19 cellular contexts compared by ENCODE assay signal in genomic region chr18:34031810-34032209, GRCh38.
A peak's percentile ranks its signal among the peaks of the same experiment; 100 is the strongest.
DNase-seq lines count a peak whose midpoint lies in the region; ATAC-seq and TF ChIP-seq lines count a peak whose summit lies in the region.
"Had no signal": no experiment of that assay in that cellular context is flagged by ENCODE, and none has a peak within 500 bp of the region (broad histone marks: within the 10 kb centered on the region; RNA-seq: fewer than 3 reads in every experiment).

No MANE protein-coding gene starts in this region.

- no peaks in the 10 kb centered on the region for H3K9me3 Mint-ChIP-seq in GM23338
- peaks cover 2 to 16% of the 10 kb centered on the region in 2 donors for H3K9me3 Mint-ChIP-seq in effector memory CD8-positive, alpha-beta T cell
- H3K9me3 Mint-ChIP-seq in activated T-helper 2 cell treated with anti-CD3 and anti-CD28 coated beads, Interferon-gamma antibody, Interleukin-2, Interleukin-4, amounts not matched to agents 10 μg/mL and 5 μg/mL and 100 μg/mL, durations not matched to agents 14 hours and 24 hours and 36 hours: peaks cover 18% of the 10 kb centered on the region

- no peak overlapping the region for H3K27ac Mint-ChIP-seq in GM23338
- no peak overlapping the region for H3K27ac Mint-ChIP-seq in effector memory CD8-positive, alpha-beta T cell
- no peak overlapping the region for H3K27ac Mint-ChIP-seq in activated T-helper 2 cell treated with anti-CD3 and anti-CD28 coated beads, Interferon-gamma antibody, Interleukin-2, Interleukin-4, amounts not matched to agents 10 μg/mL and 5 μg/mL and 100 μg/mL, durations not matched to agents 14 hours and 24 hours and 36 hours
- H3K27ac Mint-ChIP-seq: activated T-helper 1 cell treated with anti-CD3 and anti-CD28 coated beads, Interleukin-12 subunit alpha, Interleukin-12 subunit beta, Interleukin-2, Interleukin-4 antibody, amounts not matched to agents 30 ng/mL and 10 ng/mL and 1 ng/mL, durations not matched to agents 14 hours and 24 hours and 36 hours; memory B cell; nephron had no signal

- 0 out of 2 replicates have a peak, but pooled peaks cover 6% of the 10 kb centered on the region for H3K9me3 ChIP-seq in OCI-LY3 (ENCODE audit: insufficient read depth, low read length)

- H4K20me1 ChIP-seq in GM23338 (replicated peaks; ENCODE audit: insufficient read depth) (no peaks in the 10 kb centered on the region), OCI-LY3 (ENCODE audit: insufficient read depth, low read length) (no peaks in the 10 kb centered on the region)

- TF ChIP-seq CTCF in GM12864 (IDR thresholded peaks at IDR 0.05; ENCODE audit: low read depth, low read length, missing control alignments): peak; percentile 37
- TF ChIP-seq CTCF in GM23338 (conservative IDR thresholded peaks at IDR 0.05; ENCODE audit: low read depth in 2 of 2): peak; percentile 27 to 57
- TF ChIP-seq CTCF in OCI-LY3 (IDR thresholded peaks at IDR 0.05; ENCODE audit: low read depth, low read length): peak; percentile 50
- TF ChIP-seq CTCF in fibroblast of mammary gland (conservative IDR thresholded peaks at IDR 0.05; ENCODE audit: control insufficient read depth, insufficient read depth, low read depth, low read length): peak; percentile 5

- no peaks in the 10 kb centered on the region for H3K9me2 ChIP-seq in GM23338 (ENCODE audit: insufficient read depth)

- H3K36me3 ChIP-seq in GM23338 (ENCODE audit: insufficient read depth) (no peaks in the 10 kb centered on the region), OCI-LY3 (replicated peaks; ENCODE audit: low read depth, low read length) (peaks cover 5% of the 10 kb centered on the region)
- H3K36me3 ChIP-seq: cardiac muscle cell, heart right ventricle, spleen had no signal

- H3K79me2 ChIP-seq in GM23338 (replicated peaks; ENCODE audit: insufficient read depth) (no peaks in the 10 kb centered on the region), OCI-LY3 (ENCODE audit: low read length) (no peaks in the 10 kb centered on the region)

- no peaks in the 10 kb centered on the region for H3K36me3 Mint-ChIP-seq in GM23338 (ENCODE audit: low read depth)
- H3K36me3 Mint-ChIP-seq in effector memory CD8-positive, alpha-beta T cell (ENCODE audit: insufficient read depth): no peaks in the 10 kb centered on the region
- no peaks in the 10 kb centered on the region for H3K36me3 Mint-ChIP-seq in activated T-helper 2 cell treated with anti-CD3 and anti-CD28 coated beads, Interferon-gamma antibody, Interleukin-2, Interleukin-4, amounts not matched to agents 10 μg/mL and 5 μg/mL and 100 μg/mL, durations not matched to agents 14 hours and 24 hours and 36 hours (ENCODE audit: low read depth)
- H3K36me3 Mint-ChIP-seq: memory B cell had no signal

- H3K27me3 Mint-ChIP-seq in GM23338 (ENCODE audit: insufficient read depth, low read depth, poor library complexity): no peaks in the 10 kb centered on the region
- H3K27me3 Mint-ChIP-seq in effector memory CD8-positive, alpha-beta T cell: no peaks in the 10 kb centered on the region
- H3K27me3 Mint-ChIP-seq in activated T-helper 2 cell treated with anti-CD3 and anti-CD28 coated beads, Interferon-gamma antibody, Interleukin-2, Interleukin-4, amounts not matched to agents 10 μg/mL and 5 μg/mL and 100 μg/mL, durations not matched to agents 14 hours and 24 hours and 36 hours (ENCODE audit: low read depth): no peaks in the 10 kb centered on the region
- H3K27me3 Mint-ChIP-seq: memory B cell had no signal

- H3K27me3 ChIP-seq in GM23338 (ENCODE audit: insufficient read depth) (no peaks in the 10 kb centered on the region), OCI-LY3 (ENCODE audit: low read depth, low read length) (no peaks in the 10 kb centered on the region)
- H3K27me3 ChIP-seq: cardiac muscle cell, heart right ventricle, spleen had no signal

- no peak overlapping the region for H3K4me3 Mint-ChIP-seq in GM23338
- H3K4me3 Mint-ChIP-seq in effector memory CD8-positive, alpha-beta T cell: no peak overlapping the region
- no peak overlapping the region for H3K4me3 Mint-ChIP-seq in activated T-helper 2 cell treated with anti-CD3 and anti-CD28 coated beads, Interferon-gamma antibody, Interleukin-2, Interleukin-4, amounts not matched to agents 10 μg/mL and 5 μg/mL and 100 μg/mL, durations not matched to agents 14 hours and 24 hours and 36 hours (ENCODE audit: low read depth)
- H3K4me3 Mint-ChIP-seq: activated T-helper 1 cell treated with anti-CD3 and anti-CD28 coated beads, Interleukin-12 subunit alpha, Interleukin-12 subunit beta, Interleukin-2, Interleukin-4 antibody, amounts not matched to agents 30 ng/mL and 10 ng/mL and 1 ng/mL, durations not matched to agents 14 hours and 24 hours and 36 hours; memory B cell; nephron had no signal

- no peak for DNase-seq in GM12864 (ENCODE audit: low read depth)
- DNase-seq in GM23338 (ENCODE audit: low spot score): peak; percentile 16
- peak; percentile 2 for DNase-seq in fibroblast of mammary gland (ENCODE audit: low read depth)
- DNase-seq in effector memory CD8-positive, alpha-beta T cell: no peak
- no peak for DNase-seq in activated T-helper 2 cell treated with anti-CD3 and anti-CD28 coated beads, Interferon-gamma antibody, Interleukin-2, Interleukin-4, amounts not matched to agents 10 μg/mL and 5 μg/mL and 100 μg/mL, durations not matched to agents 14 hours and 24 hours and 36 hours (ENCODE audit: low spot score)
- no peak for DNase-seq in NCI-H1092 treated with DMSO at 0.1 percent for 48 hours (lab: John Stamatoyannopoulos, UW)
- DNase-seq: activated CD8-positive, alpha-beta memory T cell treated with anti-CD3 and anti-CD28 coated beads for 24 hours; AML-193; effector CD4-positive, alpha-beta T cell; GF-D8; heart right ventricle; NCI-H1417 treated with DMSO at 0.1 percent for 48 hours; spleen; T-helper 1 cell had no signal

- H3K4me1 ChIP-seq in GM23338 (ENCODE audit: insufficient read depth): no peaks in the 10 kb centered on the region
- H3K4me1 ChIP-seq in OCI-LY3 (ENCODE audit: low read length): peaks cover 5% of the 10 kb centered on the region; the same call in 1 of the 2 replicates
- H3K4me1 ChIP-seq: heart right ventricle, spleen had no signal

- H2AFZ ChIP-seq in GM23338 (0 out of 2 replicates have a peak overlapping the region, but pooled peaks have one; percentile 8), OCI-LY3 (ENCODE audit: low read depth, low read length) (peak overlapping the region; percentile 48; the same call in 1 of the 2 replicates)

- H3K4me3 ChIP-seq in GM12864 (ENCODE audit: low read depth, low read length) (no peak overlapping the region), GM23338 (no peak overlapping the region), OCI-LY3 (ENCODE audit: low read length) (no peak overlapping the region), fibroblast of mammary gland (ENCODE audit: control insufficient read depth, low read depth, low read length) (no peak overlapping the region)
- H3K4me3 ChIP-seq: cardiac muscle cell, heart right ventricle, spleen had no signal

- H3K4me1 Mint-ChIP-seq in GM23338: no peaks in the 10 kb centered on the region
- no peaks in the 10 kb centered on the region for H3K4me1 Mint-ChIP-seq in effector memory CD8-positive, alpha-beta T cell (ENCODE audit: low read depth in 2 of 2)
- no peaks in the 10 kb centered on the region for H3K4me1 Mint-ChIP-seq in activated T-helper 2 cell treated with anti-CD3 and anti-CD28 coated beads, Interferon-gamma antibody, Interleukin-2, Interleukin-4, amounts not matched to agents 10 μg/mL and 5 μg/mL and 100 μg/mL, durations not matched to agents 14 hours and 24 hours and 36 hours (ENCODE audit: low read depth)
- H3K4me1 Mint-ChIP-seq: memory B cell, nephron had no signal

- H3K4me2 ChIP-seq in GM23338: no peak overlapping the region
- H3K4me2 ChIP-seq in OCI-LY3 (ENCODE audit: low read length): no peak overlapping the region

- intact Hi-C loops in activated T-helper 2 cell treated with anti-CD3 and anti-CD28 coated beads, Interferon-gamma antibody, Interleukin-2, Interleukin-4, amounts not matched to agents 10 μg/mL and 5 μg/mL and 100 μg/mL, durations not matched to agents 14 hours and 24 hours and 36 hours (cut with micrococcal nuclease): no loop called here

- H3K9ac ChIP-seq in OCI-LY3 (ENCODE audit: low read length): no peak overlapping the region

- no peaks in the 10 kb centered on the region for H3F3A ChIP-seq in GM23338 (replicated peaks; ENCODE audit: low read depth)

- no peak for ATAC-seq in GM23338
- ATAC-seq in effector memory CD8-positive, alpha-beta T cell (replicated peaks): no peak
- ATAC-seq: heart right ventricle had no signal

- H3K27ac ChIP-seq in GM23338 (ENCODE audit: low read depth) (no peak overlapping the region), OCI-LY3 (ENCODE audit: low read length) (no peak overlapping the region)
- H3K27ac ChIP-seq: cardiac muscle cell, heart right ventricle, spleen had no signal

TF ChIP-seq in GM23338, 12 proteins besides CTCF, POLR2A, EP300 and RAD21 (continues in another document):
- TF ChIP-seq EZH2phosphoT487 (IDR thresholded peaks at IDR 0.05; ENCODE audit: unreplicated experiment): no peak
- no peak for TF ChIP-seq POLR2AphosphoS5 (IDR thresholded peaks at IDR 0.05; ENCODE audit: low read depth)
- no peak for TF ChIP-seq ZNF114 (CRISPR knock-in tag; IDR thresholded peaks at IDR 0.05)
- TF ChIP-seq ETS1 (IDR thresholded peaks at IDR 0.05): no peak

Comparison
In these comparisons a context has a peak if more than half of its experiments do, and no peak if none do; other contexts are left out.
1. DNase-seq: peak in GM23338 (single experiment) and fibroblast of mammary gland (single experiment); none in GM12864 (single experiment), effector memory CD8-positive, alpha-beta T cell (0 of 3), activated T-helper 2 cell treated with anti-CD3 and anti-CD28 coated beads, Interferon-gamma antibody, Interleukin-2, Interleukin-4, amounts not matched to agents 10 μg/mL and 5 μg/mL and 100 μg/mL, durations not matched to agents 14 hours and 24 hours and 36 hours (single experiment) and NCI-H1092 treated with DMSO at 0.1 percent for 48 hours (single experiment).
2. Peak in every context shown above with its lines, with median percentiles within 50 percentile points of each other: CTCF ChIP-seq.